In genomic region chr2:222865301-222865700, GRCh38 we compare ENCODE assay signal across 18 cellular contexts.
"Had no signal": no experiment of that assay in that cellular context is flagged by ENCODE, and none has a peak within 500 bp of the region (broad histone marks: within the 10 kb centered on the region; RNA-seq: fewer than 3 reads in every experiment).

No MANE protein-coding gene starts in this region.

- DNase-seq: activated CD4-positive, alpha-beta T cell treated with anti-CD3 and anti-CD28 coated beads for 1 hour; activated CD4-positive, alpha-beta T cell treated with anti-CD3 and anti-CD28 coated beads, Interleukin-2, amount 50 U/mL, for 4 hours; activated naive CD4-positive, alpha-beta T cell treated with anti-CD3 and anti-CD28 coated beads for 36 hours; activated naive CD8-positive, alpha-beta T cell treated with anti-CD3 and anti-CD28 coated beads, Interleukin-2, amount 50 U/mL, for 24 hours; activated T-cell treated with anti-CD3 and anti-CD28 coated beads for 4 hours; aorta; endodermal cell; erythroblast; kidney glomerular epithelial cell; ovary; retina; stimulated activated CD4-positive, alpha-beta T cell treated with anti-CD3 and anti-CD28 coated beads, Interleukin-4, amount 100 ng/mL, for 1 hour; stimulated activated naive B cell treated with anti-CD40 and anti-IgM and Interleukin-4, amounts not matched to agents 10 μg/mL and 1 μg/mL and 100 μg/mL, for 72 hours; tibial artery had no signal

- H3K27me3 ChIP-seq: gastroesophageal sphincter, ovary, tibial artery had no signal

- H3K9me3 Mint-ChIP-seq: activated naive CD4-positive, alpha-beta T cell treated with anti-CD3 and anti-CD28 coated beads for 36 hours; activated naive CD8-positive, alpha-beta T cell treated with anti-CD3 and anti-CD28 coated beads, Interleukin-2, amount 50 U/mL, for 24 hours; activated T-helper 2 cell treated with anti-CD3 and anti-CD28 coated beads, Interferon-gamma antibody, Interleukin-2, Interleukin-4, amounts not matched to agents 10 μg/mL and 5 μg/mL and 100 μg/mL, durations not matched to agents 14 hours and 24 hours and 36 hours; endodermal cell; neural crest cell; stimulated activated naive B cell treated with anti-CD40 and anti-IgM and Interleukin-4, amounts not matched to agents 10 μg/mL and 1 μg/mL and 100 μg/mL, for 72 hours; T-helper 2 cell treated with Interferon-gamma antibody and Interleukin-4, amounts not matched to agents 5 μg/mL and 100 μg/mL, for 36 hours had no signal

- H3K36me3 ChIP-seq: gastroesophageal sphincter, ovary, tibial artery had no signal

- H3K27ac Mint-ChIP-seq: activated naive CD4-positive, alpha-beta T cell treated with anti-CD3 and anti-CD28 coated beads for 36 hours; activated naive CD8-positive, alpha-beta T cell treated with anti-CD3 and anti-CD28 coated beads, Interleukin-2, amount 50 U/mL, for 24 hours; activated T-helper 2 cell treated with anti-CD3 and anti-CD28 coated beads, Interferon-gamma antibody, Interleukin-2, Interleukin-4, amounts not matched to agents 10 μg/mL and 5 μg/mL and 100 μg/mL, durations not matched to agents 14 hours and 24 hours and 36 hours; endodermal cell; stimulated activated naive B cell treated with anti-CD40 and anti-IgM and Interleukin-4, amounts not matched to agents 10 μg/mL and 1 μg/mL and 100 μg/mL, for 72 hours; T-helper 2 cell treated with Interferon-gamma antibody and Interleukin-4, amounts not matched to agents 5 μg/mL and 100 μg/mL, for 36 hours had no signal

- H3K9me3 ChIP-seq: gastroesophageal sphincter, ovary, tibial artery had no signal

- H3K27me3 Mint-ChIP-seq: activated naive CD8-positive, alpha-beta T cell treated with anti-CD3 and anti-CD28 coated beads, Interleukin-2, amount 50 U/mL, for 24 hours; stimulated activated naive B cell treated with anti-CD40 and anti-IgM and Interleukin-4, amounts not matched to agents 10 μg/mL and 1 μg/mL and 100 μg/mL, for 72 hours had no signal

- H3K4me3 ChIP-seq: gastroesophageal sphincter, ovary, tibial artery had no signal

- H3K4me3 Mint-ChIP-seq: activated naive CD4-positive, alpha-beta T cell treated with anti-CD3 and anti-CD28 coated beads for 36 hours; activated naive CD8-positive, alpha-beta T cell treated with anti-CD3 and anti-CD28 coated beads, Interleukin-2, amount 50 U/mL, for 24 hours; endodermal cell; stimulated activated naive B cell treated with anti-CD40 and anti-IgM and Interleukin-4, amounts not matched to agents 10 μg/mL and 1 μg/mL and 100 μg/mL, for 72 hours; T-helper 2 cell treated with Interferon-gamma antibody and Interleukin-4, amounts not matched to agents 5 μg/mL and 100 μg/mL, for 36 hours had no signal

- ATAC-seq: activated naive CD8-positive, alpha-beta T cell treated with anti-CD3 and anti-CD28 coated beads, Interleukin-2, amount 50 U/mL, for 24 hours; gastroesophageal sphincter; stimulated activated naive B cell treated with anti-CD40 and anti-IgM and Interleukin-4, amounts not matched to agents 10 μg/mL and 1 μg/mL and 100 μg/mL, for 72 hours had no signal

- H3K27ac ChIP-seq: ovary, tibial artery had no signal
